Comparison of ENCODE assay signal across 14 cellular contexts in genomic region chr1:19495816-19496528, GRCh38. TPM values are rescaled to one million over a fixed set of nuclear protein-coding genes. Genes with fewer than 3 reads are reported as not detected.
A peak's percentile ranks its signal among the peaks of the same experiment; 100 is the strongest.
DNase-seq lines count a peak whose midpoint lies in the region; ATAC-seq and TF ChIP-seq lines count a peak whose summit lies in the region.
"Had no signal": no experiment of that assay in that cellular context is flagged by ENCODE, and none has a peak within 500 bp of the region (broad histone marks: within the 10 kb centered on the region; RNA-seq: fewer than 3 reads in every experiment).

No MANE protein-coding gene starts in this region.

- H2AK5ac ChIP-seq in mesenchymal stem cell (ENCODE audit: low read length, severe bottlenecking), result no peak overlapping the region

- TF ChIP-seq EP300 in suprapubic skin (IDR thresholded peaks at IDR 0.05), result no peak

- no peak overlapping the region for H3K4me2 ChIP-seq in mesenchymal stem cell (ENCODE audit: low read length, poor library complexity, severe bottlenecking)

- ATAC-seq in activated T-cell treated with anti-CD3 and anti-CD28 coated beads, Interleukin-2, amount 50 U/mL, for 4 hours, result no peak
- ATAC-seq in natural killer cell treated with Interleukin-12 subunit alpha and Interleukin-12 subunit beta and Interleukin-15 and Interleukin-18, amount 100 ng/mL, for 72 hours, result no peak
- ATAC-seq: HepG2 had no signal

- H3K23ac ChIP-seq in mesenchymal stem cell (ENCODE audit: low read length in 2 of 2), result no peak overlapping the region

- H3K27ac ChIP-seq in mesenchymal stem cell (ENCODE audit: low read length, poor library complexity, severe bottlenecking), result no peak overlapping the region
- peak overlapping the region; percentile 36 for H3K27ac ChIP-seq in suprapubic skin

- no peak overlapping the region for H3K14ac ChIP-seq in mesenchymal stem cell (ENCODE audit: low read length in 2 of 2)

- H3K27ac Mint-ChIP-seq in activated T-cell treated with anti-CD3 and anti-CD28 coated beads, Interleukin-2, amount 50 U/mL, for 24 hours, result peak overlapping the region; percentile 63
- no peak overlapping the region for H3K27ac Mint-ChIP-seq in natural killer cell treated with Interleukin-12 subunit alpha and Interleukin-12 subunit beta and Interleukin-15 and Interleukin-18, amount 100 ng/mL, for 72 hours

- H3K4me3 ChIP-seq in astrocyte of the spinal cord (ENCODE audit: low read depth, low read length) (no peak overlapping the region), mesenchymal stem cell (ENCODE audit: insufficient read depth in 1 of 2, low read depth in 1 of 2, low read length in 2 of 2) (no peak overlapping the region), suprapubic skin (no peak overlapping the region)

- CTCF ChIA-PET in GM10248 (lab: Yijun Ruan, JAX), result interaction anchor here (1.4 to 1.9 kb wide), 3 partner anchors 8 to 10 kb away, joined by 4 to 9 read pairs (median 5); no protein-coding TSS in a partner anchor

- peaks cover 30% of the 10 kb centered on the region for H3K4me1 Mint-ChIP-seq in activated T-cell treated with anti-CD3 and anti-CD28 coated beads, Interleukin-2, amount 50 U/mL, for 24 hours (ENCODE audit: low read depth)
- H3K4me1 Mint-ChIP-seq in activated T-cell treated with anti-CD3 and anti-CD28 coated beads, Interleukin-2, amount 50 U/mL, for 4 hours (ENCODE audit: low read depth), result peaks cover 19% of the 10 kb centered on the region
- H3K4me1 Mint-ChIP-seq in natural killer cell treated with Interleukin-12 subunit alpha and Interleukin-12 subunit beta and Interleukin-15 and Interleukin-18, amount 100 ng/mL, for 72 hours (ENCODE audit: low read depth in 2 of 2), result peaks cover 4 to 9% of the 10 kb centered on the region in 2 donors

- H3K27me3 Mint-ChIP-seq in activated T-cell treated with anti-CD3 and anti-CD28 coated beads, Interleukin-2, amount 50 U/mL, for 24 hours, result no peaks in the 10 kb centered on the region
- no peaks in the 10 kb centered on the region for H3K27me3 Mint-ChIP-seq in activated T-cell treated with anti-CD3 and anti-CD28 coated beads, Interleukin-2, amount 50 U/mL, for 4 hours (ENCODE audit: low read depth)
- H3K27me3 Mint-ChIP-seq in natural killer cell treated with Interleukin-12 subunit alpha and Interleukin-12 subunit beta and Interleukin-15 and Interleukin-18, amount 100 ng/mL, for 72 hours, result peaks cover 0 to 4% of the 10 kb centered on the region in 2 donors

- peak overlapping the region in 1 of 2 experiments; percentile 10 for H2BK12ac ChIP-seq in mesenchymal stem cell (ENCODE audit: low read length in 2 of 2)

- no peak overlapping the region for H2BK15ac ChIP-seq in mesenchymal stem cell (ENCODE audit: low read depth, poor library complexity, severe bottlenecking)

- H3K9me3 ChIP-seq in mesenchymal stem cell (ENCODE audit: control insufficient read depth, low read length) (no peaks in the 10 kb centered on the region), suprapubic skin (no peaks in the 10 kb centered on the region)

- TF ChIP-seq POLR2A in suprapubic skin (IDR thresholded peaks at IDR 0.05), result no peak

- no peak overlapping the region for H3K4me3 Mint-ChIP-seq in activated T-cell treated with anti-CD3 and anti-CD28 coated beads, Interleukin-2, amount 50 U/mL, for 24 hours
- no peak overlapping the region for H3K4me3 Mint-ChIP-seq in activated T-cell treated with anti-CD3 and anti-CD28 coated beads, Interleukin-2, amount 50 U/mL, for 4 hours
- no peak overlapping the region for H3K4me3 Mint-ChIP-seq in natural killer cell treated with Interleukin-12 subunit alpha and Interleukin-12 subunit beta and Interleukin-15 and Interleukin-18, amount 100 ng/mL, for 72 hours

- H4K8ac ChIP-seq in mesenchymal stem cell (ENCODE audit: low read length), result no peak overlapping the region

- 48% methylated on average over 3 of the region's 3 CpGs for WGBS in mesenchymal stem cell
- 50% methylated on average over 3 of the region's 3 CpGs for WGBS in suprapubic skin

- no peak overlapping the region for H2AFZ ChIP-seq in mesenchymal stem cell (ENCODE audit: low read depth, low read length)

- H2BK5ac ChIP-seq in mesenchymal stem cell (ENCODE audit: low read depth, low read length, poor library complexity, severe bottlenecking), result no peak overlapping the region

- POLR2A ChIA-PET in GM10248 (lab: Yijun Ruan, JAX), result no interaction called here

- peaks cover 0 to 4% of the 10 kb centered on the region in 2 experiments for H3K27me3 ChIP-seq in mesenchymal stem cell (ENCODE audit: control insufficient read depth in 1 of 2, insufficient read depth in 1 of 2, low read length in 2 of 2)
- no peaks in the 10 kb centered on the region for H3K27me3 ChIP-seq in suprapubic skin

- no peak overlapping the region for H2BK120ac ChIP-seq in mesenchymal stem cell (ENCODE audit: low read depth, low read length)

- H3K79me1 ChIP-seq in mesenchymal stem cell (replicated peaks; ENCODE audit: low read length, poor library complexity, severe bottlenecking), result no peaks in the 10 kb centered on the region

- no peak overlapping the region for H4K91ac ChIP-seq in mesenchymal stem cell (ENCODE audit: low read length)

- no peaks in the 10 kb centered on the region for H3K4me1 ChIP-seq in mesenchymal stem cell (ENCODE audit: control insufficient read depth, insufficient read depth, low read depth, low read length)
- H3K4me1 ChIP-seq in suprapubic skin, result peaks cover 20% of the 10 kb centered on the region

- H3K9ac ChIP-seq in mesenchymal stem cell (ENCODE audit: low read length), result peak overlapping the region; percentile 19

- in situ Hi-C loops in astrocyte of the spinal cord (cut with HindIII; ENCODE audit: low sequenced_read_pairs), result no loop called here

- peak overlapping the region in 1 of 2 experiments; percentile 11 for H3K4ac ChIP-seq in mesenchymal stem cell (ENCODE audit: low read depth in 1 of 2, low read length in 2 of 2)

- H3K36me3 Mint-ChIP-seq in activated T-cell treated with anti-CD3 and anti-CD28 coated beads, Interleukin-2, amount 50 U/mL, for 24 hours (ENCODE audit: low read depth), result no peaks in the 10 kb centered on the region
- H3K36me3 Mint-ChIP-seq in activated T-cell treated with anti-CD3 and anti-CD28 coated beads, Interleukin-2, amount 50 U/mL, for 4 hours (ENCODE audit: insufficient read depth), result no peaks in the 10 kb centered on the region
- H3K36me3 Mint-ChIP-seq in natural killer cell treated with Interleukin-12 subunit alpha and Interleukin-12 subunit beta and Interleukin-15 and Interleukin-18, amount 100 ng/mL, for 72 hours, result no peaks in the 10 kb centered on the region

- H3K9me3 Mint-ChIP-seq in activated T-cell treated with anti-CD3 and anti-CD28 coated beads, Interleukin-2, amount 50 U/mL, for 24 hours, result no peaks in the 10 kb centered on the region
- no peaks in the 10 kb centered on the region for H3K9me3 Mint-ChIP-seq in activated T-cell treated with anti-CD3 and anti-CD28 coated beads, Interleukin-2, amount 50 U/mL, for 4 hours
- no peaks in the 10 kb centered on the region for H3K9me3 Mint-ChIP-seq in natural killer cell treated with Interleukin-12 subunit alpha and Interleukin-12 subunit beta and Interleukin-15 and Interleukin-18, amount 100 ng/mL, for 72 hours

- peak overlapping the region in 1 of 2 experiments; percentile 43 for H3K18ac ChIP-seq in mesenchymal stem cell (ENCODE audit: low read depth in 1 of 2, low read length in 2 of 2)

- no peak for TF ChIP-seq CTCF in astrocyte of the spinal cord (IDR thresholded peaks at IDR 0.05; ENCODE audit: low read depth, low read length)
- TF ChIP-seq CTCF in suprapubic skin (IDR thresholded peaks at IDR 0.05), result no peak
- TF ChIP-seq CTCF in GM10248 (IDR thresholded peaks at IDR 0.05; ENCODE audit: control extremely low read depth, extremely low read depth, low read depth, missing control alignments), result no peak

- H3K36me3 ChIP-seq in mesenchymal stem cell (ENCODE audit: control insufficient read depth in 1 of 2, insufficient read depth in 2 of 2, low read depth in 1 of 2, low read length in 2 of 2) (no peaks in the 10 kb centered on the region), suprapubic skin (no peaks in the 10 kb centered on the region)

- no peak for DNase-seq in activated T-cell treated with anti-CD3 and anti-CD28 coated beads, Interleukin-2, amount 50 U/mL, for 24 hours
- DNase-seq in activated T-cell treated with anti-CD3 and anti-CD28 coated beads, Interleukin-2, amount 50 U/mL, for 4 hours, result no peak
- DNase-seq in astrocyte of the spinal cord (ENCODE audit: low read depth, low spot score) (peak; percentile 62), mesenchymal stem cell (no peak), suprapubic skin (ENCODE audit: low spot score in 2 of 2) (no peak), NCI-H2081 (lab: John Stamatoyannopoulos, UW) (no peak), GM10248 (ENCODE audit: extremely low spot score) (no peak)
- DNase-seq in natural killer cell treated with Interleukin-12 subunit alpha and Interleukin-12 subunit beta and Interleukin-15 and Interleukin-18, amount 100 ng/mL, for 72 hours (ENCODE audit: low spot score), result no peak
- DNase-seq: activated CD8-positive, alpha-beta memory T cell treated with anti-CD3 and anti-CD28 coated beads, Interleukin-2, amount 50 U/mL, for 4 hours; head of caudate nucleus; NCI-H2029 treated with DMSO at 0.1 percent for 48 hours; OCI-M1; stimulated activated CD4-positive, alpha-beta T cell treated with anti-CD3 and anti-CD28 coated beads, Interleukin-12 subunit alpha, Interleukin-12 subunit beta, amount 100 ng/mL, for 4 hours had no signal

RNA-seq across cellular contexts. Expression of gene CAPZB, which starts 10.6 kb away (rescaled TPM):
- total RNA-seq in activated T-cell treated with anti-CD3 and anti-CD28 coated beads, Interleukin-2, amount 50 U/mL, for 4 hours, result 100 to 1,000 TPM; 262 to 285 (median 264) TPM
- polyA plus RNA-seq in mesenchymal stem cell (2013, experiment 1 of 2), result 431 TPM
- polyA plus RNA-seq in mesenchymal stem cell (2013, experiment 2 of 2), result 426 TPM
- 100 to 1,000 TPM; 101 to 130 (median 126) TPM for total RNA-seq in suprapubic skin
- 100 to 1,000 TPM; 270 to 359 TPM for total RNA-seq in natural killer cell treated with Interleukin-12 subunit alpha and Interleukin-12 subunit beta and Interleukin-15 and Interleukin-18, amount 100 ng/mL, for 72 hours
